8 cellular contexts compared by ENCODE assay signal in the genomic region with DNA sequence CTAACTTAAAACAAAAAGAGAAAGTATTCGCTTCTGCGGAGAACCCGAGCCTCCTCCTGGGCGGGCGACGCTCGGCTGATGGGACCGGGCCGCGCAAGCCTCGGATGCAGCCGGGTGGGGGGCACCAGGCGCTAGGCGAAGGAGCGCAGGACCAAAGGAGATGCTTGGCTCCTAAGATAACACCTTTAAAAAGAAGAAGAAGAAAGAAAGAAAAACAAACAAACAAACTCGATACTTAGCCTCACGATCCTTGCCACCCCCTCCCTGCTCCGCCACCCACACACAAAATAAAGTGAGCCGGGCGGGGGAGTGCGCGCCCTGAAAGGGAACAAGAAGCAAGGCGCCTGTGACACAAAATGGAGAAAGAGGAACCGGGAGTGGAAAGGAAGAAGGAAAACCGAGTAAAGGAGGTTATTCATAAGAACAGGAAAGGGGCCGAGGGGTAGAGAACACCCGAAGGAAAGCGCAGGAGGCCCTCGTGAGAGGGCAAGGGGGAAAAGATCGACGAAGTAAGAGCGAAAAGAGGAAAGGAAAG. TPM values are rescaled to one million over a fixed set of nuclear protein-coding genes. Genes with fewer than 3 reads are reported as not detected.
DNase-seq lines count a peak whose midpoint lies in the region; ATAC-seq and TF ChIP-seq lines count a peak whose summit lies in the region.

No MANE protein-coding gene starts in this region.

- DNase-seq in NCI-H446 treated with DMSO at 0.1 percent for 48 hours (lab: John Stamatoyannopoulos, UW) (peak; percentile 8), epithelial cell of proximal tubule (ENCODE audit: low read depth) (no peak), mucosa of gallbladder (ENCODE audit: low spot score) (peak; percentile 48), NCI-H1694 (lab: John Stamatoyannopoulos, UW) (no peak)
- peak; percentile 77 for DNase-seq in activated CD8-positive, alpha-beta memory T cell treated with anti-CD3 and anti-CD28 coated beads, Interleukin-2, amount 50 U/mL, for 48 hours
- peak; percentile 75 for DNase-seq in stimulated activated CD8-positive, alpha-beta memory T cell treated with anti-CD3 and anti-CD28 coated beads, Interleukin-4, amount 100 ng/mL, for 48 hours

- peak overlapping the region; percentile 61 for H3K4me3 ChIP-seq in epithelial cell of proximal tubule (ENCODE audit: low read depth, low read length)

- ATAC-seq in GM18502 (IDR thresholded peaks at IDR 0.05; ENCODE audit: poor library complexity, unreplicated experiment) (peak; percentile 58), HG02840 (IDR thresholded peaks at IDR 0.05; ENCODE audit: low FRiP score, unreplicated experiment) (peak; percentile 44)

- no peak for TF ChIP-seq CTCF in epithelial cell of proximal tubule (conservative IDR thresholded peaks at IDR 0.05; ENCODE audit: low read depth, low read length)

RNA-seq across cellular contexts. Expression of a gene that starts 34.0 kb away (rescaled TPM):
- total RNA-seq in epithelial cell of proximal tubule = not detected in 2 replicates
- total RNA-seq in mucosa of gallbladder = not detected

Comparison
In these comparisons a context has a peak if more than half of its experiments do, and no peak if none do; other contexts are left out.
1. DNase-seq: peak in NCI-H446 treated with DMSO at 0.1 percent for 48 hours (single experiment), activated CD8-positive, alpha-beta memory T cell treated with anti-CD3 and anti-CD28 coated beads, Interleukin-2, amount 50 U/mL, for 48 hours (single experiment), mucosa of gallbladder (single experiment) and stimulated activated CD8-positive, alpha-beta memory T cell treated with anti-CD3 and anti-CD28 coated beads, Interleukin-4, amount 100 ng/mL, for 48 hours (single experiment); none in epithelial cell of proximal tubule (single experiment) and NCI-H1694 (single experiment).